In the genomic region with DNA sequence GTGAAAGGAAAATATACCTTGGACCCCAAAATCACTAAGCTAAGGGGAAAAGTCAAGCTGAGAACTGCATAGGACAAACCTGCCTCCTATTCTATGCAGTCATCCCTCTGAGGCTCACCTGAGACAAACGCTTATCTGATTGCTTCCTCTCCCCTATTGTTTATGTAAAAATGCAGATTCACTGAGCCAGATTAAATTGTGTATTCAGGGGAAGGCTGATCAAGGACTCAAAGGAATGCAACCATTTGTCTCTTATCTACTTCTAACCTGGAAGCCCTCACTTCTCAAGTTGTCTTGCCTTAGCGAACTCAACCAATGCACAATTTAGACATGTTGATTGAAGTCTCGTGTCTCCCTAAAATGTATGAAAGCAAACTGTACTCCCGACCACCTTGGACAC, we compare ENCODE assay signal across 16 cellular contexts. TPM values are rescaled to one million over a fixed set of nuclear protein-coding genes. Genes with fewer than 3 reads are reported as not detected.
DNase-seq lines count a peak whose midpoint lies in the region; ATAC-seq and TF ChIP-seq lines count a peak whose summit lies in the region.
"Had no signal": no experiment of that assay in that cellular context is flagged by ENCODE, and none has a peak within 500 bp of the region (broad histone marks: within the 10 kb centered on the region; RNA-seq: fewer than 3 reads in every experiment).

No MANE protein-coding gene starts in this region.

- H4K20me1 ChIP-seq in Karpas-422 (ENCODE audit: insufficient read depth, low read depth, low read length) = no peaks in the 10 kb centered on the region

- H2AFZ ChIP-seq in Karpas-422 (ENCODE audit: low read length) (no peak overlapping the region), neuronal stem cell (ENCODE audit: low read length) (no peak overlapping the region)

- H3K36me3 ChIP-seq in adrenal gland (replicated peaks in 1 of 2) = peaks cover 0 to 74% of the 10 kb centered on the region in 2 donors
- peaks cover 6 to 31% of the 10 kb centered on the region in 2 donors for H3K36me3 ChIP-seq in lung (ENCODE audit: control insufficient read depth in 2 of 2, insufficient read depth in 2 of 2, low read length in 2 of 2)
- peaks cover 12 to 57% (median 40%) of the 10 kb centered on the region in 4 donors for H3K36me3 ChIP-seq in stomach
- no peaks in the 10 kb centered on the region for H3K36me3 ChIP-seq in ovary
- H3K36me3 ChIP-seq in Karpas-422 (ENCODE audit: insufficient read depth, low read length) = no peaks in the 10 kb centered on the region
- H3K36me3 ChIP-seq in neuronal stem cell (replicated peaks in 1 of 2; ENCODE audit: control insufficient read depth in 2 of 2, insufficient read depth in 2 of 2, low read length in 2 of 2) = peaks cover 49 to 94% of the 10 kb centered on the region in 2 donors

- no peak overlapping the region for H3K4ac ChIP-seq in neuronal stem cell (ENCODE audit: low read length)

- H3K9me3 ChIP-seq in adrenal gland (replicated peaks in 1 of 3) = no peaks in the 10 kb centered on the region
- peaks cover 0 to 1% of the 10 kb centered on the region in 2 donors for H3K9me3 ChIP-seq in lung (ENCODE audit: control insufficient read depth in 2 of 2, insufficient read depth in 1 of 2, low read length in 1 of 2)
- H3K9me3 ChIP-seq in stomach = no peaks in the 10 kb centered on the region
- H3K9me3 ChIP-seq in ovary = no peaks in the 10 kb centered on the region
- H3K9me3 ChIP-seq in Karpas-422 (ENCODE audit: low read length) = no peaks in the 10 kb centered on the region
- no peaks in the 10 kb centered on the region for H3K9me3 ChIP-seq in neuronal stem cell (replicated peaks in 1 of 2; ENCODE audit: control insufficient read depth in 2 of 2, insufficient read depth in 1 of 2, low read depth in 1 of 2, low read length in 2 of 2)

- no peak overlapping the region for H3K23ac ChIP-seq in neuronal stem cell (ENCODE audit: low read depth, low read length, poor library complexity)

- no peak for TF ChIP-seq CTCF in adrenal gland (IDR thresholded peaks at IDR 0.05)
- TF ChIP-seq CTCF in lung (IDR thresholded peaks at IDR 0.05; ENCODE audit: control extremely low read depth, extremely low read depth) = no peak
- TF ChIP-seq CTCF in stomach (IDR thresholded peaks at IDR 0.05) = no peak
- no peak for TF ChIP-seq CTCF in ovary (IDR thresholded peaks at IDR 0.05)

- no peak overlapping the region for H2BK12ac ChIP-seq in neuronal stem cell (ENCODE audit: low read length)

- no peak overlapping the region for H3K9ac ChIP-seq in Karpas-422 (ENCODE audit: low read length)
- H3K9ac ChIP-seq in neuronal stem cell (ENCODE audit: low read depth, low read length, poor library complexity) = no peak overlapping the region

- H3K4me2 ChIP-seq in Karpas-422 (ENCODE audit: low read depth, low read length, poor library complexity, severe bottlenecking) (no peak overlapping the region), neuronal stem cell (ENCODE audit: insufficient read depth, low read length, poor library complexity, severe bottlenecking) (no peak overlapping the region)

- TF ChIP-seq POLR2A in adrenal gland (IDR thresholded peaks at IDR 0.05) (no peak), stomach (IDR thresholded peaks at IDR 0.05) (no peak), ovary (IDR thresholded peaks at IDR 0.05) (no peak)

- WGBS in adrenal gland, 4 donors = 60 to 74% (median 63%) methylated on average over 4 of the region's 4 CpGs
- 58 to 79% methylated on average over 4 of the region's 4 CpGs for WGBS in lung, 2 donors
- WGBS in stomach, 5 donors = 54 to 67% (median 61%) methylated on average over 4 of the region's 4 CpGs
- 55 to 63% (median 57%) methylated on average over 4 of the region's 4 CpGs for WGBS in ovary, 3 donors
- no CpG with 5 or more reads among the region's 4 CpGs for whole genome bisulfite sequencing in neuronal stem cell (ENCODE audit: extremely low coverage in 2 of 2, insufficient read length in 2 of 2, insufficient replicate concordance in 1 of 2), 2 donors

- H3K9me2 ChIP-seq in Karpas-422 (replicated peaks; ENCODE audit: insufficient read depth, low read length) = no peaks in the 10 kb centered on the region

- H3K27ac ChIP-seq in adrenal gland = peak overlapping the region in 4 of 5 donors; percentile 24 to 81 (median 79)
- peak overlapping the region; percentile 35 to 80 for H3K27ac ChIP-seq in lung (ENCODE audit: low read depth in 1 of 2, low read length in 1 of 2)
- H3K27ac ChIP-seq in stomach = peak overlapping the region in 4 of 5 donors; percentile 63 to 89 (median 82)
- peak overlapping the region in 1 of 2 donors; percentile 67 for H3K27ac ChIP-seq in ovary
- H3K27ac ChIP-seq in Karpas-422 (ENCODE audit: low read length) = no peak overlapping the region
- H3K27ac ChIP-seq in neuronal stem cell (replicated peaks; ENCODE audit: low read length) = no peak overlapping the region

- H3K79me2 ChIP-seq in Karpas-422 (ENCODE audit: low read length) = no peaks in the 10 kb centered on the region

- H2AK5ac ChIP-seq in neuronal stem cell (ENCODE audit: low read depth, low read length) = no peak overlapping the region

- TF ChIP-seq EP300 in stomach (IDR thresholded peaks at IDR 0.05) (no peak), ovary (IDR thresholded peaks at IDR 0.05) (no peak)

- no peak overlapping the region for H4K8ac ChIP-seq in neuronal stem cell (ENCODE audit: low read depth, low read length)

- intact Hi-C loops in adrenal gland (cut with DNase I) = no loop called here
- intact Hi-C loops in stomach (cut with DNase I; ENCODE audit: low total_unique reads) = no loop called here
- intact Hi-C loops in ovary (cut with DNase I) = no loop called here

- no peak overlapping the region for H2BK120ac ChIP-seq in neuronal stem cell (ENCODE audit: low read depth, low read length)

- no peaks in the 10 kb centered on the region for H3K27me3 ChIP-seq in adrenal gland
- H3K27me3 ChIP-seq in lung (ENCODE audit: control insufficient read depth, insufficient read depth) = no peaks in the 10 kb centered on the region
- no peaks in the 10 kb centered on the region for H3K27me3 ChIP-seq in stomach
- no peaks in the 10 kb centered on the region for H3K27me3 ChIP-seq in ovary
- H3K27me3 ChIP-seq in Karpas-422 (ENCODE audit: low read length) = no peaks in the 10 kb centered on the region; the same call in 1 of the 2 replicates
- no peaks in the 10 kb centered on the region for H3K27me3 ChIP-seq in neuronal stem cell (ENCODE audit: control insufficient read depth in 3 of 3, insufficient read depth in 3 of 3, low read depth in 1 of 3, low read length in 3 of 3)

- DNase-seq in EH (ENCODE audit: low read depth) (peak; percentile 21), adrenal gland (no peak), lung (ENCODE audit: low spot score) (no peak), stomach (no peak), ovary (no peak), Karpas-422 (no peak), neuronal stem cell (ENCODE audit: low spot score) (no peak)
- DNase-seq: NCI-H146; NCI-H2227 treated with DMSO at 0.1 percent for 48 hours; NK-92 treated with Interleukin-12 subunit alpha and Interleukin-12 subunit beta, amount 100 ng/mL, for 24 hours; nucleus accumbens; RPMI8226; stimulated activated naive CD4-positive, alpha-beta T cell treated with Interleukin-2 at 50 U/mL for 16 hours had no signal

- H3K4me3 ChIP-seq in adrenal gland = no peak overlapping the region
- H3K4me3 ChIP-seq in lung = no peak overlapping the region
- no peak overlapping the region for H3K4me3 ChIP-seq in stomach
- no peak overlapping the region for H3K4me3 ChIP-seq in ovary
- no peak overlapping the region for H3K4me3 ChIP-seq in Karpas-422 (ENCODE audit: low read length)
- H3K4me3 ChIP-seq in neuronal stem cell (ENCODE audit: low read length in 2 of 2) = no peak overlapping the region
- H3K4me3 ChIP-seq: GM12878 had no signal

- H3K79me1 ChIP-seq in neuronal stem cell (ENCODE audit: low read depth, low read length) = peaks cover 2% of the 10 kb centered on the region

- no peak overlapping the region for H3K18ac ChIP-seq in neuronal stem cell (ENCODE audit: low read length)

- no peak overlapping the region for H2BK15ac ChIP-seq in neuronal stem cell (ENCODE audit: low read length)

- ATAC-seq in lung (ENCODE audit: insufficient read depth, low FRiP score) (no peak), GM19023 (IDR thresholded peaks at IDR 0.05; ENCODE audit: unreplicated experiment) (no peak)
- ATAC-seq: activated T-helper 17 cell treated with anti-CD3 and anti-CD28 coated beads, Interleukin-2, amount 50 U/mL, for 72 hours; GM12878 had no signal

- no peak overlapping the region for H3K14ac ChIP-seq in neuronal stem cell (ENCODE audit: low read length)

- H3K4me1 ChIP-seq in adrenal gland (replicated peaks in 1 of 2) = peaks cover 78 to 93% of the 10 kb centered on the region in 2 donors
- peaks cover 8 to 38% of the 10 kb centered on the region in 2 donors for H3K4me1 ChIP-seq in lung (ENCODE audit: control insufficient read depth in 2 of 2, insufficient read depth in 2 of 2, low read length in 2 of 2)
- peaks cover 20 to 78% (median 50%) of the 10 kb centered on the region in 4 donors for H3K4me1 ChIP-seq in stomach
- peaks cover 57% of the 10 kb centered on the region for H3K4me1 ChIP-seq in ovary (ENCODE audit: insufficient read depth)
- H3K4me1 ChIP-seq in Karpas-422 (ENCODE audit: low read length) = no peaks in the 10 kb centered on the region
- H3K4me1 ChIP-seq in neuronal stem cell (ENCODE audit: control insufficient read depth in 2 of 2, insufficient read depth in 1 of 2, low read depth in 1 of 2, low read length in 2 of 2) = peaks cover 19 to 26% of the 10 kb centered on the region in 2 donors

- no peak overlapping the region for H4K91ac ChIP-seq in neuronal stem cell (ENCODE audit: low read depth, low read length, poor library complexity)

- no peak overlapping the region for H2BK5ac ChIP-seq in neuronal stem cell (ENCODE audit: low read length)

RNA-seq across cellular contexts. Expression of gene SPARC, which starts 13.3 kb away (rescaled TPM):
- total RNA-seq in adrenal gland = 1,000 to 10,000 TPM in 4 of 8 donors, 100 to 1,000 TPM in 4; 478 to 3,013 (median 1,213) TPM
- 1,000 to 10,000 TPM in 1 of 3 donors, 100 to 1,000 TPM in 2; 145 to 2,674 (median 298) TPM for polyA plus RNA-seq in adrenal gland
- 1,000 to 10,000 TPM in 1 of 2 donors, 100 to 1,000 TPM in 1; 985 to 1,186 TPM for total RNA-seq in lung
- 100 to 1,000 TPM; 145 to 850 TPM for polyA plus RNA-seq in lung
- total RNA-seq in stomach = 1,000 to 10,000 TPM in 1 of 5 donors, 100 to 1,000 TPM in 3, 10 to 100 TPM in 1; 36.2 to 1,348 (median 170) TPM
- 10 to 100 TPM; 80.9 to 87.7 (median 86.7) TPM for polyA plus RNA-seq in stomach
- 1,000 to 10,000 TPM in 1 of 7 donors, 100 to 1,000 TPM in 6; 220 to 1,059 (median 717) TPM for total RNA-seq in ovary
- 1,000 to 10,000 TPM in 1 of 2 donors, 100 to 1,000 TPM in 1; 924 to 2,564 TPM for polyA plus RNA-seq in ovary
- 0.54 TPM in 1 of 2 replicates, not detected in the other for total RNA-seq in Karpas-422 (2014; rRNA removed; shearing (Covaris generic); ENCODE audit: low replicate concordance)
- polyA plus RNA-seq in neuronal stem cell (2013, experiment 1 of 2) = 393 TPM
- polyA plus RNA-seq in neuronal stem cell (2013, experiment 2 of 2) = 374 TPM

Comparison
In these comparisons a context has a peak if more than half of its experiments do, and no peak if none do; other contexts are left out.
1. H3K27ac ChIP-seq: peak in adrenal gland (4 of 5), lung (2 of 2) and stomach (4 of 5); none in Karpas-422 (single experiment) and neuronal stem cell (single experiment).
2. RNA of gene SPARC, which starts 13.3 kb away (total RNA-seq): 478 to 3,013 TPM in adrenal gland, 985 to 1,186 TPM in lung, 220 to 1,059 TPM in ovary and 36.2 to 1,348 TPM in stomach; 0.54 TPM in Karpas-422; every median in the first group is over 10 times any median in the second.